Comparison of ENCODE assay signal across 6 cellular contexts in the genomic region with DNA sequence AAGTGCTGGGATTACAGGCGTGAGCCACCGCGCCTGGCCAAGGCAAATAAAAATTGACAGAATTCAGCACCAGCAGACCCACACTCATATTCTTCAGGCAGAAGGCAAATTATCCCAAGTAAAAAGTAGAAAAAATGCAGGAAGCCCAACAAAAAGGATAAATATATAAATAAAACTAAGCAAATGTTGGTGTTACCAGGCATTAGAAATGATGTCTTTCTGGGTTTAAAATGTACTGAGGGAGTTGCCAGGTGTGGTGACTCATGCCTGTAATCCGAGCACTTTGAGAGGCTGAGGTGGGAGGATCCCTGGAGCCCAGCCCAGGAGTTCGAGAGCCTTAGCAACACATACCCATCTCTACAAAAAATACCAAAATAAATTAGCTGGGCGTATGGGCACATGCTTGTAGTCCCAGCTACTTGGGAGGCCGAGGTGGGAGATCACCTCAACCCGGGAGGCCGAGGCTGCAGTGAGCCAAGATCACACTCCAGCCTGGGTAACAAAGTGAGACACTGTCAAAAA. TPM values are rescaled to one million over a fixed set of nuclear protein-coding genes. Genes with fewer than 3 reads are reported as not detected.
DNase-seq lines count a peak whose midpoint lies in the region; ATAC-seq and TF ChIP-seq lines count a peak whose summit lies in the region.

No MANE protein-coding gene starts in this region.

- no peak overlapping the region for H3K27ac ChIP-seq in liver (ENCODE audit: low read depth in 1 of 2, low read length in 2 of 2)

- TF ChIP-seq CTCF in liver (IDR thresholded peaks at IDR 0.05; ENCODE audit: low read depth, low read length, missing input control): no peak
- TF ChIP-seq CTCF in Caco-2 (IDR thresholded peaks at IDR 0.05; ENCODE audit: insufficient read depth in 1 of 2, low read depth in 1 of 2, low read length in 1 of 2, severe bottlenecking in 1 of 2, unreplicated experiment in 1 of 2): no peak

- DNase-seq in EH (ENCODE audit: low read depth): peak; percentile 96
- DNase-seq in SW 1271 (lab: John Stamatoyannopoulos, UW): peak; percentile 36 to 86
- no peak for DNase-seq in stimulated activated CD4-positive, alpha-beta T cell treated with anti-CD3 and anti-CD28 coated beads, Interleukin-12 subunit alpha, Interleukin-12 subunit beta, amount 100 ng/mL, for 4 hours
- DNase-seq in Caco-2: no peak

- no peaks in the 10 kb centered on the region for H3K27me3 Mint-ChIP-seq in Caco-2 (ENCODE audit: insufficient read depth, unreplicated experiment)

- H3K4me3 Mint-ChIP-seq in Caco-2 (ENCODE audit: unreplicated experiment): no peak overlapping the region

- no peak overlapping the region for H3K27ac Mint-ChIP-seq in Caco-2 (ENCODE audit: unreplicated experiment)

- no peak for TF ChIP-seq RAD21 in liver (IDR thresholded peaks at IDR 0.05)

- H3K36me3 ChIP-seq in liver (ENCODE audit: control insufficient read depth in 4 of 4, insufficient read depth in 3 of 4, low read depth in 1 of 4, low read length in 3 of 4) (peaks cover 6 to 24% (median 13%) of the 10 kb centered on the region in 4 donors), Caco-2 (ENCODE audit: control insufficient read depth, insufficient read depth, low read length) (no peaks in the 10 kb centered on the region; the same call in 1 of the 2 replicates)

- H3K27me3 ChIP-seq in liver (ENCODE audit: control insufficient read depth in 4 of 4, insufficient read depth in 4 of 4, low read length in 3 of 4): no peaks in the 10 kb centered on the region
- no peaks in the 10 kb centered on the region for H3K27me3 ChIP-seq in Caco-2 (replicated peaks; ENCODE audit: control insufficient read depth, insufficient read depth, low read length)

- 72% methylated on average over 9 of the region's 9 CpGs for WGBS in liver

- H3K9ac ChIP-seq in liver (ENCODE audit: low read depth in 1 of 2, low read length in 2 of 2): no peak overlapping the region

- CTCF ChIA-PET in Caco-2 (lab: Charles Lee): no interaction called here

- H3K4me1 ChIP-seq in liver (ENCODE audit: control insufficient read depth in 4 of 4, insufficient read depth in 4 of 4, low read length in 3 of 4): peaks cover 3 to 15% (median 7%) of the 10 kb centered on the region in 4 donors
- H3K4me1 ChIP-seq in Caco-2: no peaks in the 10 kb centered on the region

- no peaks in the 10 kb centered on the region for H3K9me3 Mint-ChIP-seq in Caco-2 (ENCODE audit: unreplicated experiment)

- peaks cover 78% of the 10 kb centered on the region for H3K36me3 Mint-ChIP-seq in Caco-2 (ENCODE audit: insufficient read depth, unreplicated experiment)

- intact Hi-C loops in Caco-2 (cut with micrococcal nuclease; ENCODE audit: unreplicated experiment): no loop called here

- no peak overlapping the region for H3K4me3 ChIP-seq in liver (ENCODE audit: low read depth in 1 of 3, low read length in 3 of 3)
- no peak overlapping the region for H3K4me3 ChIP-seq in Caco-2 (ENCODE audit: low read depth, low read length)

- peaks cover 6% of the 10 kb centered on the region for H3K4me1 Mint-ChIP-seq in Caco-2 (ENCODE audit: low read depth, unreplicated experiment)

- no TSS peak for BruUV-seq in Caco-2 (replicated peaks; lab: Mats Ljungman, UMichigan)

- POLR2A ChIA-PET in Caco-2 (lab: Charles Lee): interaction anchor here (0.7 kb wide), 1 partner anchor 320 kb away, joined by 4 read pairs; no protein-coding TSS in a partner anchor

- H3K9me3 ChIP-seq in liver (ENCODE audit: control insufficient read depth in 4 of 4, low read length in 3 of 4) (no peaks in the 10 kb centered on the region), Caco-2 (no peaks in the 10 kb centered on the region)

- no peak for ATAC-seq in HG03354 (IDR thresholded peaks at IDR 0.05; ENCODE audit: poor library complexity, severe bottlenecking, unreplicated experiment)

TF ChIP-seq in liver, 16 proteins besides CTCF, POLR2A, EP300 and RAD21:
- TF ChIP-seq YY1 (IDR thresholded peaks at IDR 0.05) (no peak), JUND (IDR thresholded peaks at IDR 0.05) (peak; percentile 95 to 97)
- TF ChIP-seq, protein P1, sequence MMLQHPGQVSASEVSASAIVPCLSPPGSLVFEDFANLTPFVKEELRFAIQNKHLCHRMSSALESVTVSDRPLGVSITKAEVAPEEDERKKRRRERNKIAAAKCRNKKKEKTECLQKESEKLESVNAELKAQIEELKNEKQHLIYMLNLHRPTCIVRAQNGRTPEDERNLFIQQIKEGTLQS (IDR thresholded peaks at IDR 0.05): no peak

RNA-seq across cellular contexts. Expression of a gene that starts 6.3 kb away (rescaled TPM):
- total RNA-seq in liver (10 to 100 TPM; 30.7 to 40.5 TPM), Caco-2 (2022) (103 and 115 TPM in 2 replicates)
- polyA plus RNA-seq in liver: 10 to 100 TPM; 26.3 to 38.3 TPM

RNA-seq across cellular contexts. Expression of a gene that starts 6.4 kb away (rescaled TPM):
- total RNA-seq in liver (10 to 100 TPM in 1 of 2 donors, 1 to 10 TPM in 1; 7.9 to 14.6 TPM), Caco-2 (2022) (16.2 and 16.8 TPM in 2 replicates)
- polyA plus RNA-seq in liver: 10 to 100 TPM; 30.4 to 45.1 TPM

RNA-seq across cellular contexts. Expression of a gene that starts 9.8 kb away (rescaled TPM):
- 10 to 100 TPM in 1 of 2 donors, 1 to 10 TPM in 1; 9.3 to 11.2 TPM for total RNA-seq in liver
- 10 to 100 TPM in 1 of 2 donors, 1 to 10 TPM in 1; 9.5 to 14.9 TPM for polyA plus RNA-seq in liver
- 39.8 and 43.8 TPM in 2 replicates for total RNA-seq in Caco-2 (2022)

RNA-seq across cellular contexts. Expression of a gene that starts 10.5 kb away (rescaled TPM):
- total RNA-seq in liver (10 to 100 TPM; 17.9 to 24.8 TPM), Caco-2 (2022) (46.6 and 48.5 TPM in 2 replicates)
- 10 to 100 TPM in 1 of 2 donors, 1 to 10 TPM in 1; 2.7 to 12.0 TPM for polyA plus RNA-seq in liver

RNA-seq across cellular contexts. Expression of a gene that starts 12.9 kb away (rescaled TPM):
- total RNA-seq in liver (under 1 TPM; 0.19 to 0.33 TPM), Caco-2 (2022) (0.09 and 0.29 TPM in 2 replicates)
- polyA plus RNA-seq in liver: under 1 TPM in 1 of 2 donors, not detected in 1; 0.36 TPM

Comparison
In these comparisons a context has a peak if more than half of its experiments do, and no peak if none do; other contexts are left out.
1. DNase-seq: peak in EH (single experiment) and SW 1271 (2 of 2); none in stimulated activated CD4-positive, alpha-beta T cell treated with anti-CD3 and anti-CD28 coated beads, Interleukin-12 subunit alpha, Interleukin-12 subunit beta, amount 100 ng/mL, for 4 hours (single experiment) and Caco-2 (0 of 2).